ENCODE assay signal across 1 cellular context in genomic region chr3:171747223-171747920, GRCh38.
TF ChIP-seq lines count a peak whose summit lies in the region.

No MANE protein-coding gene starts in this region.

TF ChIP-seq in WTC11, 78 proteins besides CTCF, POLR2A, EP300 and RAD21 (continued from another document):
- TF ChIP-seq HMGXB4 (CRISPR knock-in tag; IDR thresholded peaks at IDR 0.05) (no peak), ZNF532 (CRISPR knock-in tag; IDR thresholded peaks at IDR 0.05; ENCODE audit: borderline replicate concordance) (no peak), E2F4 (CRISPR knock-in tag; IDR thresholded peaks at IDR 0.05; ENCODE audit: borderline replicate concordance, low read depth) (no peak), FOXP4 (CRISPR knock-in tag; IDR thresholded peaks at IDR 0.05) (no peak)
